8 cellular contexts compared by ENCODE assay signal in genomic region chr7:75727881-75728592, GRCh38. TPM values are rescaled to one million over a fixed set of nuclear protein-coding genes. Genes with fewer than 3 reads are reported as not detected.
DNase-seq lines count a peak whose midpoint lies in the region; ATAC-seq and TF ChIP-seq lines count a peak whose summit lies in the region.
"Had no signal": no experiment of that assay in that cellular context is flagged by ENCODE, and none has a peak within 500 bp of the region (broad histone marks: within the 10 kb centered on the region; RNA-seq: fewer than 3 reads in every experiment).

No MANE protein-coding gene starts in this region.

- ATAC-seq in HG02610 (IDR thresholded peaks at IDR 0.05; ENCODE audit: unreplicated experiment), result peak; percentile 51
- peak; percentile 50 for ATAC-seq in Panc1
- ATAC-seq in GM19023 (IDR thresholded peaks at IDR 0.05; ENCODE audit: unreplicated experiment), result no peak

- H3K36me3 ChIP-seq in Panc1 (ENCODE audit: control insufficient read depth, insufficient read depth, low read length), result no peaks in the 10 kb centered on the region

- peak overlapping the region; percentile 50 for H3K27ac Mint-ChIP-seq in osteocyte (ENCODE audit: unreplicated experiment)

- DNase-seq in Panc1 (ENCODE audit: low read depth, low spot score), result no peak
- peak; percentile 26 for DNase-seq in dermis blood vessel endothelial cell
- no peak for DNase-seq in osteocyte (ENCODE audit: extremely low spot score, unreplicated experiment)
- no peak for DNase-seq in COLO829 (ENCODE audit: low spot score)
- DNase-seq in AML-193 (lab: John Stamatoyannopoulos, UW), result no peak

- CTCF ChIA-PET in Panc1 (lab: Charles Lee), result no interaction called here

- POLR2A ChIA-PET in Panc1 (lab: Charles Lee), result no interaction called here

- no peaks in the 10 kb centered on the region for H3K9me3 ChIP-seq in Panc1 (ENCODE audit: control insufficient read depth, insufficient read depth, low read depth, low read length)

- in situ Hi-C loops in Panc1 (cut with HindIII; ENCODE audit: low pct_unique_long_range_greater_than_20kb, low sequenced_read_pairs), result no loop called here

- H3K4me3 ChIP-seq in Panc1 (ENCODE audit: low read depth in 2 of 2, low read length in 2 of 2), result no peak overlapping the region

- H3K9me3 Mint-ChIP-seq in osteocyte (ENCODE audit: unreplicated experiment), result no peaks in the 10 kb centered on the region

- H3K36me3 Mint-ChIP-seq in osteocyte (ENCODE audit: unreplicated experiment), result no peaks in the 10 kb centered on the region

- intact Hi-C loops in Panc1 (cut with micrococcal nuclease; ENCODE audit: unreplicated experiment), result no loop called here

- BruUV-seq in Panc1 (replicated peaks; lab: Mats Ljungman, UMichigan), result no TSS peak

- H3K4me1 Mint-ChIP-seq in osteocyte (ENCODE audit: unreplicated experiment), result peaks cover 33% of the 10 kb centered on the region

- no peaks in the 10 kb centered on the region for H3K27me3 Mint-ChIP-seq in osteocyte (ENCODE audit: unreplicated experiment)

- H3K27ac ChIP-seq in Panc1 (ENCODE audit: low read length), result peak overlapping the region; percentile 48; the same call in 1 of the 2 replicates

- H3K4me3 Mint-ChIP-seq in osteocyte (ENCODE audit: unreplicated experiment), result no peak overlapping the region

- H3K27me3 ChIP-seq in Panc1 (ENCODE audit: control insufficient read depth, insufficient read depth, low read length), result no peaks in the 10 kb centered on the region

- no peak for TF ChIP-seq CTCF in Panc1 (IDR thresholded peaks at IDR 0.05)
- TF ChIP-seq CTCF in osteocyte (IDR thresholded peaks at IDR 0.05), result no peak

- H3K4me1 ChIP-seq in Panc1 (ENCODE audit: control insufficient read depth, insufficient read depth, low read length), result peaks cover 7% of the 10 kb centered on the region

RNA-seq across cellular contexts. Expression of gene HIP1, which starts 10.7 kb away (rescaled TPM):
- total RNA-seq in Panc1 (2021; ENCODE audit: unreplicated experiment), result 43.3 TPM
- 24.8 TPM for polyA plus RNA-seq in Panc1 (2012; ENCODE audit: insufficient read length)
- 60.2 and 79.1 TPM in 2 replicates for total RNA-seq in dermis blood vessel endothelial cell
- total RNA-seq in osteocyte, result 55.3 and 62.0 TPM in 2 replicates

RNA-seq across cellular contexts. Expression of gene CCL26, which starts 44.0 kb away (rescaled TPM):
- total RNA-seq in Panc1 (2021; ENCODE audit: unreplicated experiment) (not detected), dermis blood vessel endothelial cell (not detected in 2 replicates), osteocyte (not detected in 2 replicates)
- not detected for polyA plus RNA-seq in Panc1 (2012; ENCODE audit: insufficient read length)
- total RNA-seq: mononuclear cell had no signal
